In genomic region chr4:600850-601515, GRCh38 we compare ENCODE assay signal across 20 cellular contexts. TPM values are rescaled to one million over a fixed set of nuclear protein-coding genes. Genes with fewer than 3 reads are reported as not detected.
DNase-seq lines count a peak whose midpoint lies in the region; ATAC-seq and TF ChIP-seq lines count a peak whose summit lies in the region.
"Had no signal": no experiment of that assay in that cellular context is flagged by ENCODE, and none has a peak within 500 bp of the region (broad histone marks: within the 10 kb centered on the region; RNA-seq: fewer than 3 reads in every experiment).

No MANE protein-coding gene starts in this region.

- CTCF ChIA-PET in activated CD4-positive, alpha-beta memory T cell treated with anti-CD3 and anti-CD28 coated beads for 36 hours (lab: Charles Lee): interaction anchor here (0.7 kb wide), 2 partner anchors 21 to 64 kb away, joined by 3 read pairs; no protein-coding TSS in a partner anchor
- CTCF ChIA-PET in activated CD4-positive, alpha-beta memory T cell treated with anti-CD3 and anti-CD28 coated beads, Interleukin-2, amount 10 ng/mL, durations not matched to agents 7 days and 5 days (lab: Charles Lee): no interaction called here
- CTCF ChIA-PET in SK-N-SH (lab: Yijun Ruan, JAX): no interaction called here

- peaks cover 27% of the 10 kb centered on the region for H3K27me3 Mint-ChIP-seq in activated CD4-positive, alpha-beta memory T cell treated with anti-CD3 and anti-CD28 coated beads for 36 hours
- peaks cover 7% of the 10 kb centered on the region for H3K27me3 Mint-ChIP-seq in activated CD4-positive, alpha-beta memory T cell treated with anti-CD3 and anti-CD28 coated beads, Interleukin-2, amount 10 ng/mL, durations not matched to agents 7 days and 5 days
- H3K27me3 Mint-ChIP-seq in activated T-helper 1 cell treated with anti-CD3 and anti-CD28 coated beads, Interleukin-12 subunit alpha, Interleukin-12 subunit beta, Interleukin-2, Interleukin-4 antibody, amounts not matched to agents 30 ng/mL and 10 ng/mL and 1 ng/mL, durations not matched to agents 14 hours and 24 hours and 36 hours (ENCODE audit: insufficient read depth): peaks cover 3% of the 10 kb centered on the region

- intact Hi-C loops in activated CD4-positive, alpha-beta memory T cell treated with anti-CD3 and anti-CD28 coated beads for 36 hours (cut with micrococcal nuclease): no loop called here
- intact Hi-C loops in activated T-helper 1 cell treated with anti-CD3 and anti-CD28 coated beads, Interleukin-12 subunit alpha, Interleukin-12 subunit beta, Interleukin-2, Interleukin-4 antibody, amounts not matched to agents 30 ng/mL and 10 ng/mL and 1 ng/mL, durations not matched to agents 14 hours and 24 hours and 36 hours (cut with micrococcal nuclease): loop anchor here (5.0 kb wide), 3 partner anchors 276 to 386 kb away; partner anchors contain the start of genes GAK, IDUA and TMEM175

- no peak overlapping the region for H3K27ac Mint-ChIP-seq in activated CD4-positive, alpha-beta memory T cell treated with anti-CD3 and anti-CD28 coated beads for 36 hours
- H3K27ac Mint-ChIP-seq in activated CD4-positive, alpha-beta memory T cell treated with anti-CD3 and anti-CD28 coated beads, Interleukin-2, amount 10 ng/mL, durations not matched to agents 7 days and 5 days: no peak overlapping the region
- H3K27ac Mint-ChIP-seq in activated T-helper 1 cell treated with anti-CD3 and anti-CD28 coated beads, Interleukin-12 subunit alpha, Interleukin-12 subunit beta, Interleukin-2, Interleukin-4 antibody, amounts not matched to agents 30 ng/mL and 10 ng/mL and 1 ng/mL, durations not matched to agents 14 hours and 24 hours and 36 hours: peak overlapping the region; percentile 6
- H3K27ac Mint-ChIP-seq: CD4-positive, alpha-beta memory T cell; immature natural killer cell; memory B cell; nephron had no signal

- peaks cover 4% of the 10 kb centered on the region for H3K4me1 Mint-ChIP-seq in activated CD4-positive, alpha-beta memory T cell treated with anti-CD3 and anti-CD28 coated beads for 36 hours (ENCODE audit: low read depth)
- no peaks in the 10 kb centered on the region for H3K4me1 Mint-ChIP-seq in activated CD4-positive, alpha-beta memory T cell treated with anti-CD3 and anti-CD28 coated beads, Interleukin-2, amount 10 ng/mL, durations not matched to agents 7 days and 5 days
- peaks cover 7% of the 10 kb centered on the region for H3K4me1 Mint-ChIP-seq in activated T-helper 1 cell treated with anti-CD3 and anti-CD28 coated beads, Interleukin-12 subunit alpha, Interleukin-12 subunit beta, Interleukin-2, Interleukin-4 antibody, amounts not matched to agents 30 ng/mL and 10 ng/mL and 1 ng/mL, durations not matched to agents 14 hours and 24 hours and 36 hours (ENCODE audit: low read depth)
- H3K4me1 Mint-ChIP-seq: memory B cell, nephron had no signal

- H3K27me3 ChIP-seq in foreskin keratinocyte (peaks cover 4% of the 10 kb centered on the region), SK-N-SH (ENCODE audit: insufficient read depth) (peaks cover 13% of the 10 kb centered on the region; the same call in 1 of the 2 replicates)

- H3K9me3 Mint-ChIP-seq in activated CD4-positive, alpha-beta memory T cell treated with anti-CD3 and anti-CD28 coated beads for 36 hours: no peaks in the 10 kb centered on the region
- peaks cover 16% of the 10 kb centered on the region for H3K9me3 Mint-ChIP-seq in activated CD4-positive, alpha-beta memory T cell treated with anti-CD3 and anti-CD28 coated beads, Interleukin-2, amount 10 ng/mL, durations not matched to agents 7 days and 5 days
- H3K9me3 Mint-ChIP-seq in activated T-helper 1 cell treated with anti-CD3 and anti-CD28 coated beads, Interleukin-12 subunit alpha, Interleukin-12 subunit beta, Interleukin-2, Interleukin-4 antibody, amounts not matched to agents 30 ng/mL and 10 ng/mL and 1 ng/mL, durations not matched to agents 14 hours and 24 hours and 36 hours: peaks cover 32% of the 10 kb centered on the region
- H3K9me3 Mint-ChIP-seq: immature natural killer cell, nephron had no signal

- no peak for ATAC-seq in foreskin keratinocyte
- ATAC-seq: GM12878, HCT116 had no signal

- no peaks in the 10 kb centered on the region for H3K9me2 ChIP-seq in SK-N-SH

- no peaks in the 10 kb centered on the region for H3K9me3 ChIP-seq in SK-N-SH
- H3K9me3 ChIP-seq: suprapubic skin had no signal

- POLR2A ChIA-PET in activated CD4-positive, alpha-beta memory T cell treated with anti-CD3 and anti-CD28 coated beads for 36 hours (lab: Charles Lee): no interaction called here
- POLR2A ChIA-PET in activated CD4-positive, alpha-beta memory T cell treated with anti-CD3 and anti-CD28 coated beads, Interleukin-2, amount 10 ng/mL, durations not matched to agents 7 days and 5 days (lab: Charles Lee): no interaction called here
- POLR2A ChIA-PET in SK-N-SH (lab: Yijun Ruan, JAX): no interaction called here

- H3K36me3 Mint-ChIP-seq in activated CD4-positive, alpha-beta memory T cell treated with anti-CD3 and anti-CD28 coated beads for 36 hours: no peaks in the 10 kb centered on the region
- no peaks in the 10 kb centered on the region for H3K36me3 Mint-ChIP-seq in activated CD4-positive, alpha-beta memory T cell treated with anti-CD3 and anti-CD28 coated beads, Interleukin-2, amount 10 ng/mL, durations not matched to agents 7 days and 5 days (ENCODE audit: low read depth)
- H3K36me3 Mint-ChIP-seq in activated T-helper 1 cell treated with anti-CD3 and anti-CD28 coated beads, Interleukin-12 subunit alpha, Interleukin-12 subunit beta, Interleukin-2, Interleukin-4 antibody, amounts not matched to agents 30 ng/mL and 10 ng/mL and 1 ng/mL, durations not matched to agents 14 hours and 24 hours and 36 hours (ENCODE audit: low read depth): no peaks in the 10 kb centered on the region
- H3K36me3 Mint-ChIP-seq: CD4-positive, alpha-beta memory T cell; immature natural killer cell; memory B cell had no signal

- H3F3A ChIP-seq in SK-N-SH (replicated peaks; ENCODE audit: insufficient read depth): no peaks in the 10 kb centered on the region

- TF ChIP-seq CTCF in foreskin keratinocyte (conservative IDR thresholded peaks at IDR 0.05) (no peak), SK-N-SH (IDR thresholded peaks at IDR 0.05) (no peak)

- no peak overlapping the region for H2AFZ ChIP-seq in SK-N-SH (ENCODE audit: low read depth)

- H4K20me1 ChIP-seq in SK-N-SH (ENCODE audit: insufficient read depth): no peaks in the 10 kb centered on the region

- peak; percentile 78 for DNase-seq in activated CD4-positive, alpha-beta memory T cell treated with anti-CD3 and anti-CD28 coated beads for 36 hours
- no peak for DNase-seq in activated CD4-positive, alpha-beta memory T cell treated with anti-CD3 and anti-CD28 coated beads, Interleukin-2, amount 10 ng/mL, durations not matched to agents 7 days and 5 days
- DNase-seq in activated T-helper 1 cell treated with anti-CD3 and anti-CD28 coated beads, Interleukin-12 subunit alpha, Interleukin-12 subunit beta, Interleukin-2, Interleukin-4 antibody, amounts not matched to agents 30 ng/mL and 10 ng/mL and 1 ng/mL, durations not matched to agents 14 hours and 24 hours and 36 hours (ENCODE audit: low spot score): no peak
- DNase-seq in putamen (ENCODE audit: low spot score) (peak; percentile 72), foreskin keratinocyte (no peak), SK-N-SH (no peak), NCI-H69 (lab: John Stamatoyannopoulos, UW) (no peak)
- DNase-seq in stimulated activated CD8-positive, alpha-beta memory T cell treated with anti-CD3 and anti-CD28 coated beads, Interleukin-4, amount 100 ng/mL, for 24 hours (ENCODE audit: low read depth): peak; percentile 33
- DNase-seq: CD4-positive, alpha-beta memory T cell; EL; immature natural killer cell; NCI-H2081; NCI-H526 treated with DMSO at 0.1 percent for 48 hours; RPMI8226 had no signal

- no peaks in the 10 kb centered on the region for H3K36me3 ChIP-seq in SK-N-SH (replicated peaks in 1 of 2; ENCODE audit: control insufficient read depth in 1 of 2, insufficient read depth in 2 of 2, low read length in 1 of 2)
- H3K36me3 ChIP-seq: suprapubic skin had no signal

- no peak overlapping the region for H3K9ac ChIP-seq in SK-N-SH

- H3K79me2 ChIP-seq in SK-N-SH (ENCODE audit: insufficient read depth): no peaks in the 10 kb centered on the region

- H3K4me1 ChIP-seq in foreskin keratinocyte (no peaks in the 10 kb centered on the region), SK-N-SH (ENCODE audit: control insufficient read depth in 1 of 2, insufficient read depth in 2 of 2, low read depth in 1 of 2, low read length in 1 of 2) (no peaks in the 10 kb centered on the region)
- H3K4me1 ChIP-seq: suprapubic skin had no signal

- TF ChIP-seq RAD21 in SK-N-SH (IDR thresholded peaks at IDR 0.05; ENCODE audit: low read length): no peak

- H3K4me3 Mint-ChIP-seq in activated CD4-positive, alpha-beta memory T cell treated with anti-CD3 and anti-CD28 coated beads for 36 hours: no peak overlapping the region
- no peak overlapping the region for H3K4me3 Mint-ChIP-seq in activated CD4-positive, alpha-beta memory T cell treated with anti-CD3 and anti-CD28 coated beads, Interleukin-2, amount 10 ng/mL, durations not matched to agents 7 days and 5 days
- H3K4me3 Mint-ChIP-seq in activated T-helper 1 cell treated with anti-CD3 and anti-CD28 coated beads, Interleukin-12 subunit alpha, Interleukin-12 subunit beta, Interleukin-2, Interleukin-4 antibody, amounts not matched to agents 30 ng/mL and 10 ng/mL and 1 ng/mL, durations not matched to agents 14 hours and 24 hours and 36 hours: no peak overlapping the region
- H3K4me3 Mint-ChIP-seq: CD4-positive, alpha-beta memory T cell; central memory CD8-positive, alpha-beta T cell; immature natural killer cell; memory B cell; nephron had no signal

- no peak overlapping the region for H3K4me3 ChIP-seq in SK-N-SH (ENCODE audit: low read depth in 2 of 2, low read length in 1 of 2)
- H3K4me3 ChIP-seq: GM12878, suprapubic skin had no signal

- H3K4me2 ChIP-seq in SK-N-SH: no peak overlapping the region

- WGBS in SK-N-SH (ENCODE audit: low lambda C conversion rate): 20% methylated on average over 11 of the region's 11 CpGs

- no peak for TF ChIP-seq EP300 in SK-N-SH (IDR thresholded peaks at IDR 0.05; ENCODE audit: borderline replicate concordance in 1 of 2, low read depth in 1 of 2, low read length in 1 of 2)

- no peak overlapping the region for H3K27ac ChIP-seq in foreskin keratinocyte
- no peak overlapping the region for H3K27ac ChIP-seq in SK-N-SH (ENCODE audit: low read depth in 2 of 2, low read length in 1 of 2)
- H3K27ac ChIP-seq: suprapubic skin had no signal

RNA-seq across cellular contexts. Expression of gene PDE6B, which starts 24.4 kb away (rescaled TPM):
- 10 to 100 TPM; 16.1 to 22.9 TPM for total RNA-seq in activated CD4-positive, alpha-beta memory T cell treated with anti-CD3 and anti-CD28 coated beads for 36 hours
- total RNA-seq in activated CD4-positive, alpha-beta memory T cell treated with anti-CD3 and anti-CD28 coated beads, Interleukin-2, amount 10 ng/mL, durations not matched to agents 7 days and 5 days: 10 to 100 TPM; 13.3 to 16.4 TPM
- total RNA-seq in activated T-helper 1 cell treated with anti-CD3 and anti-CD28 coated beads, Interleukin-12 subunit alpha, Interleukin-12 subunit beta, Interleukin-2, Interleukin-4 antibody, amounts not matched to agents 30 ng/mL and 10 ng/mL and 1 ng/mL, durations not matched to agents 14 hours and 24 hours and 36 hours: 9.8 and 10.1 TPM in 2 replicates
- total RNA-seq in foreskin keratinocyte: 0.34 and 0.81 TPM in 2 replicates
- 0.34 and 0.45 TPM in 2 replicates for polyA plus RNA-seq in foreskin keratinocyte
- 1.2 and 1.5 TPM in 2 replicates for polyA plus RNA-seq in SK-N-SH (2012; rRNA removed)
- polyA plus RNA-seq in SK-N-SH (2012; cell fraction: cytosol; rRNA removed): 1.4 TPM in 2 replicates
- polyA plus RNA-seq in SK-N-SH (2012; cell fraction: nucleus; rRNA removed): 2.8 and 3.4 TPM in 2 replicates

RNA-seq across cellular contexts. Expression of gene TMEM271, which starts 24.9 kb away (rescaled TPM):
- total RNA-seq in activated CD4-positive, alpha-beta memory T cell treated with anti-CD3 and anti-CD28 coated beads for 36 hours: not detected
- not detected for total RNA-seq in activated CD4-positive, alpha-beta memory T cell treated with anti-CD3 and anti-CD28 coated beads, Interleukin-2, amount 10 ng/mL, durations not matched to agents 7 days and 5 days
- total RNA-seq in activated T-helper 1 cell treated with anti-CD3 and anti-CD28 coated beads, Interleukin-12 subunit alpha, Interleukin-12 subunit beta, Interleukin-2, Interleukin-4 antibody, amounts not matched to agents 30 ng/mL and 10 ng/mL and 1 ng/mL, durations not matched to agents 14 hours and 24 hours and 36 hours: not detected in 2 replicates
- total RNA-seq in foreskin keratinocyte: not detected in 2 replicates
- not detected in 2 replicates for polyA plus RNA-seq in foreskin keratinocyte
- not detected in 2 replicates for polyA plus RNA-seq in SK-N-SH (2012; rRNA removed)
- not detected in 2 replicates for polyA plus RNA-seq in SK-N-SH (2012; cell fraction: cytosol; rRNA removed)
- polyA plus RNA-seq in SK-N-SH (2012; cell fraction: nucleus; rRNA removed): not detected in 2 replicates
- total RNA-seq: CD4-positive, alpha-beta memory T cell; GM12878 had no signal
- polyA plus RNA-seq: CD4-positive, alpha-beta memory T cell; GM12878; immature natural killer cell had no signal

Comparison
In these comparisons a context has a peak if more than half of its experiments do, and no peak if none do; other contexts are left out.
1. DNase-seq: peak in activated CD4-positive, alpha-beta memory T cell treated with anti-CD3 and anti-CD28 coated beads for 36 hours (single experiment), putamen (single experiment) and stimulated activated CD8-positive, alpha-beta memory T cell treated with anti-CD3 and anti-CD28 coated beads, Interleukin-4, amount 100 ng/mL, for 24 hours (single experiment); none in activated CD4-positive, alpha-beta memory T cell treated with anti-CD3 and anti-CD28 coated beads, Interleukin-2, amount 10 ng/mL, durations not matched to agents 7 days and 5 days (single experiment), activated T-helper 1 cell treated with anti-CD3 and anti-CD28 coated beads, Interleukin-12 subunit alpha, Interleukin-12 subunit beta, Interleukin-2, Interleukin-4 antibody, amounts not matched to agents 30 ng/mL and 10 ng/mL and 1 ng/mL, durations not matched to agents 14 hours and 24 hours and 36 hours (single experiment), foreskin keratinocyte (0 of 2), SK-N-SH (single experiment) and NCI-H69 (single experiment).